In the genomic region with DNA sequence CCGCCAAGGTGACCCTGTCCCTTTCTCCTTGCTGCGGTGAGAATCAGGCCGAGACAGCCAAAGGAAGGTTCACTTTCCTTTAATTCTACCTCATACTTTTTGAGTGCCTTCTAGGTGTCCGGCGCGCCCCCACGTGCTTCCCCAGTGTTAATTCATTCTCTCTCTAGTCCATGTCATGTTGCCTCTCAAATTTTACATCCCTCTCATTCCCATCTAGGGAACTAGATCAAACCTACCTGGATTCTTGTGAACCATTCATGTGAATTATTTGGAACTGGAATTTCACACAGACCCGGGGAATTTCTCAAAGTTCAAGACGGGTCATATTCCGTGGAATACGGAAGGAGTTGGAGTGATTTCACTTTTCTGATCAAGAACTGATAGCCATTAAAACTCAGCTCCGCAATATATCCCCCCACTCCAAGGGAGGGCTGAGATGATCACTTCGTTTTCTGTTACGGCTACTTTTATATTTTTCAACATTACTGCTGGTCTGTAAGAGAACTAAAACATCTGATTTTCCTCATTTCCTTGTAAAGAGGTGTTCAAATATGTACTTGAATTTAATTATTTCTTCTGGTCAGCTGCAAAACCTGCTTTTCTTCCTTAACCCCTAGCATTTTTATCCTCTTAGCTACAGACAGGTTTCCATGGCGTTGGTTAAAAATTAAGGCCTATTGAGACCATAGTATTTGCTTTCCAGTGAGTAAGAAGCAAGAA, we compare ENCODE assay signal across 8 cellular contexts. TPM values are rescaled to one million over a fixed set of nuclear protein-coding genes. Genes with fewer than 3 reads are reported as not detected.
DNase-seq lines count a peak whose midpoint lies in the region; ATAC-seq and TF ChIP-seq lines count a peak whose summit lies in the region.

No MANE protein-coding gene starts in this region.

- DNase-seq in NCI-H2227 treated with DMSO at 0.1 percent for 48 hours (lab: John Stamatoyannopoulos, UW) (peak; percentile 69), NCI-H2227 (lab: John Stamatoyannopoulos, UW; ENCODE audit: unreplicated experiment) (no peak), ovary (no peak), COR-L47 (lab: John Stamatoyannopoulos, UW) (no peak)

- no peak for ATAC-seq in activated CD4-positive, CD25-positive, alpha-beta regulatory T cell treated with anti-CD3 and anti-CD28 coated beads, Interleukin-2, amount 50 U/mL, for 24 hours
- ATAC-seq in GM21825 (IDR thresholded peaks at IDR 0.05; ENCODE audit: unreplicated experiment) = no peak

- H4K20me1 ChIP-seq in SU-DHL-6 (ENCODE audit: low read depth, low read length) = peaks cover 22% of the 10 kb centered on the region

- H3K36me3 ChIP-seq in SU-DHL-6 (ENCODE audit: low read length) = peaks cover 23% of the 10 kb centered on the region
- H3K36me3 ChIP-seq in esophagus (ENCODE audit: control insufficient read depth in 2 of 2, insufficient read depth in 2 of 2, low read length in 1 of 2) = no peaks in the 10 kb centered on the region
- H3K36me3 ChIP-seq in ovary = no peaks in the 10 kb centered on the region

- H3K9me3 ChIP-seq in SU-DHL-6 (ENCODE audit: insufficient read depth, low read length) (no peaks in the 10 kb centered on the region), esophagus (ENCODE audit: control insufficient read depth in 2 of 2, insufficient read depth in 1 of 2, low read depth in 1 of 2, low read length in 1 of 2) (no peaks in the 10 kb centered on the region), ovary (no peaks in the 10 kb centered on the region)

- peak overlapping the region; percentile 99 for H3K9ac ChIP-seq in SU-DHL-6 (ENCODE audit: low read length)

- H3F3A ChIP-seq in SU-DHL-6 (ENCODE audit: insufficient read depth) = peaks cover 33% of the 10 kb centered on the region

- H3K4me1 ChIP-seq in esophagus (ENCODE audit: control insufficient read depth in 2 of 2, insufficient read depth in 2 of 2, low read length in 1 of 2) (peaks cover 0 to 5% of the 10 kb centered on the region in 2 donors), ovary (ENCODE audit: insufficient read depth) (peaks cover 8% of the 10 kb centered on the region)

- H3K4me3 ChIP-seq in SU-DHL-6 (ENCODE audit: insufficient read depth, low read length, poor library complexity, severe bottlenecking) (peak overlapping the region; percentile 85), esophagus (ENCODE audit: low read depth in 1 of 2, low read length in 2 of 2) (peak overlapping the region; percentile 92 to 98), ovary (peak overlapping the region; percentile 97)

- H3K9me2 ChIP-seq in SU-DHL-6 (replicated peaks; ENCODE audit: insufficient read depth, low read length) = no peaks in the 10 kb centered on the region

- H3K27me3 ChIP-seq in SU-DHL-6 (ENCODE audit: low read length) = no peaks in the 10 kb centered on the region
- H3K27me3 ChIP-seq in esophagus (ENCODE audit: control insufficient read depth in 1 of 2, insufficient read depth in 2 of 2, low read length in 2 of 2) = no peaks in the 10 kb centered on the region
- H3K27me3 ChIP-seq in ovary = no peaks in the 10 kb centered on the region

- peaks cover 40% of the 10 kb centered on the region for H3K79me2 ChIP-seq in SU-DHL-6 (ENCODE audit: insufficient read depth, low read length)

- H2AFZ ChIP-seq in SU-DHL-6 (ENCODE audit: low read depth, low read length, severe bottlenecking) = peak overlapping the region; percentile 73

- no peak for TF ChIP-seq POLR2A in ovary (IDR thresholded peaks at IDR 0.05)

- TF ChIP-seq EP300 in ovary (IDR thresholded peaks at IDR 0.05) = no peak

- H3K27ac ChIP-seq in SU-DHL-6 (ENCODE audit: low read depth, low read length) (peak overlapping the region; percentile 92), esophagus (ENCODE audit: low read depth in 2 of 2, low read length in 1 of 2) (peak overlapping the region; percentile 97 to 100), ovary (peak overlapping the region; percentile 88 to 99)

- H3K4me2 ChIP-seq in SU-DHL-6 (ENCODE audit: low read depth, low read length, poor library complexity, severe bottlenecking) = peak overlapping the region; percentile 87

- 17 to 19% methylated on average over 15 of the region's 15 CpGs for WGBS in esophagus, 2 donors
- 14 to 16% (median 14%) methylated on average over 15 of the region's 15 CpGs for WGBS in ovary, 3 donors

- intact Hi-C loops in ovary (cut with DNase I) = no loop called here

- TF ChIP-seq CTCF in SU-DHL-6 (IDR thresholded peaks at IDR 0.05; ENCODE audit: insufficient read depth, low read length, poor library complexity, severe bottlenecking) = no peak
- TF ChIP-seq CTCF in ovary (IDR thresholded peaks at IDR 0.05) = peak in 1 of 3 donors; percentile 43

RNA-seq across cellular contexts. Expression of a gene that starts 1.0 kb away (rescaled TPM):
- polyA plus RNA-seq in esophagus = 1,000 to 10,000 TPM in 1 of 2 donors, 100 to 1,000 TPM in 1; 403 to 1,101 TPM
- total RNA-seq in ovary = 100 to 1,000 TPM; 158 to 569 (median 404) TPM
- 100 to 1,000 TPM; 215 to 481 TPM for polyA plus RNA-seq in ovary
